Comparison of ENCODE assay signal across 1 cellular context in the genomic region with DNA sequence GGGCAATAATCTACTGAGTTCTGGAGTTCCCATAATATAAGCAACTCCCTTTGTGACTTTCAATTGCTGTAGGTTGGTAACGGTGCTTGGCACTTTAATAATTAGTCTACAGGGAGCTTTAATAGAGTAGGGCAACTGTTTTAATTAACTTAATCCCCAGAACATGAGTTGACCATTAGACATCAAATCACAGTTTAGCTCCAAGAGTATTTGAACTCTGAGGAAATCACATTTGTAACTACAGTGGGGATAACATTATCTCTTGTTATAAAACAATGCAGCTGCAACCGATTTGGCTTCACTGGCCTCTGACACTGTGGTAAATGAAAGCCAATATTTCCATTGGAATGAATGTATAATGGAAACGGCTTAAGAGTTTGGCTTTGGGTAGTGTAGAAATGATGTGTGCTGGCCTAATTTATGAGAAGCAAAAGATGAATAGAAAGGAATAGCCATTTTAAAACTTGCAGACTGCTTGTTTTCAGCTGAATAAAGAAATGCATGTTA.
TF ChIP-seq lines count a peak whose summit lies in the region.

No MANE protein-coding gene starts in this region.

TF ChIP-seq in GM23338, 12 proteins besides CTCF, POLR2A, EP300 and RAD21 (continued from another document):
- TF ChIP-seq, protein P1, sequence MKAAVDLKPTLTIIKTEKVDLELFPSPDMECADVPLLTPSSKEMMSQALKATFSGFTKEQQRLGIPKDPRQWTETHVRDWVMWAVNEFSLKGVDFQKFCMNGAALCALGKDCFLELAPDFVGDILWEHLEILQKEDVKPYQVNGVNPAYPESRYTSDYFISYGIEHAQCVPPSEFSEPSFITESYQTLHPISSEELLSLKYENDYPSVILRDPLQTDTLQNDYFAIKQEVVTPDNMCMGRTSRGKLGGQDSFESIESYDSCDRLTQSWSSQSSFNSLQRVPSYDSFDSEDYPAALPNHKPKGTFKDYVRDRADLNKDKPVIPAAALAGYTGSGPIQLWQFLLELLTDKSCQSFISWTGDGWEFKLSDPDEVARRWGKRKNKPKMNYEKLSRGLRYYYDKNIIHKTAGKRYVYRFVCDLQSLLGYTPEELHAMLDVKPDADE (IDR thresholded peaks at IDR 0.05), result no peak
